14 cellular contexts compared by ENCODE assay signal in the genomic region with DNA sequence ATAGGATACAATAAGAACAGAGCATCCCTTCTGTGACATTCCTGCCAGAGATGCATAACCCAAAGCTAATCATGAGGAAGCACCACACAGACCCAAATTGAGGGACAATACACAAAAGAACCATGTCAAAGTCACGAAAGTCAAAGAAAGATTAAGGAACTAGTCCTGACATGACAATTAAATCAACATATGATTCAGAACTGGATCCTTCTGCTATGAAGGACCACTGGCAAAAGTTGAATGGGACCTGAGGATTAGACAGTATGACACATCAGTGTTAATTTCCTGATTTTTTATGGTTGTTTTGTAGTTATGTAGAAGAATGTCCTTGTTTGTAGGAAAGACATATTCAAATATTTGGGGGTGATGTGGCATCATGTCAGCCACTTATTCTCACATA. TPM values are rescaled to one million over a fixed set of nuclear protein-coding genes. Genes with fewer than 3 reads are reported as not detected.
DNase-seq lines count a peak whose midpoint lies in the region; ATAC-seq and TF ChIP-seq lines count a peak whose summit lies in the region.
"Had no signal": no experiment of that assay in that cellular context is flagged by ENCODE, and none has a peak within 500 bp of the region (broad histone marks: within the 10 kb centered on the region; RNA-seq: fewer than 3 reads in every experiment).

No MANE protein-coding gene starts in this region.

- ATAC-seq in memory B cell (ENCODE audit: low read depth) = no peak

- no peaks in the 10 kb centered on the region for H3K9me3 Mint-ChIP-seq in activated CD4-positive, alpha-beta T cell treated with anti-CD3 and anti-CD28 coated beads, Interleukin-2, amount 10 ng/mL, durations not matched to agents 24 days and 14 days
- H3K9me3 Mint-ChIP-seq in activated T-helper 2 cell treated with anti-CD3 and anti-CD28 coated beads, Interferon-gamma antibody, Interleukin-2, Interleukin-4, amounts not matched to agents 10 μg/mL and 5 μg/mL and 100 μg/mL, durations not matched to agents 14 hours and 24 hours and 36 hours = no peaks in the 10 kb centered on the region
- no peaks in the 10 kb centered on the region for H3K9me3 Mint-ChIP-seq in memory B cell
- H3K9me3 Mint-ChIP-seq: CD8-positive, alpha-beta memory T cell had no signal

- H3K4me3 Mint-ChIP-seq in activated CD4-positive, alpha-beta T cell treated with anti-CD3 and anti-CD28 coated beads, Interleukin-2, amount 10 ng/mL, durations not matched to agents 24 days and 14 days = no peak overlapping the region
- H3K4me3 Mint-ChIP-seq in activated T-helper 2 cell treated with anti-CD3 and anti-CD28 coated beads, Interferon-gamma antibody, Interleukin-2, Interleukin-4, amounts not matched to agents 10 μg/mL and 5 μg/mL and 100 μg/mL, durations not matched to agents 14 hours and 24 hours and 36 hours (ENCODE audit: low read depth) = no peak overlapping the region
- H3K4me3 Mint-ChIP-seq in memory B cell = no peak overlapping the region
- H3K4me3 Mint-ChIP-seq: CD14-positive monocyte; CD8-positive, alpha-beta memory T cell had no signal

- peaks cover 16% of the 10 kb centered on the region for H3K4me1 Mint-ChIP-seq in activated CD4-positive, alpha-beta T cell treated with anti-CD3 and anti-CD28 coated beads, Interleukin-2, amount 10 ng/mL, durations not matched to agents 24 days and 14 days
- peaks cover 19% of the 10 kb centered on the region for H3K4me1 Mint-ChIP-seq in activated T-helper 2 cell treated with anti-CD3 and anti-CD28 coated beads, Interferon-gamma antibody, Interleukin-2, Interleukin-4, amounts not matched to agents 10 μg/mL and 5 μg/mL and 100 μg/mL, durations not matched to agents 14 hours and 24 hours and 36 hours (ENCODE audit: low read depth)
- H3K4me1 Mint-ChIP-seq in memory B cell = peaks cover 9% of the 10 kb centered on the region

- no peaks in the 10 kb centered on the region for H3K27me3 Mint-ChIP-seq in activated CD4-positive, alpha-beta T cell treated with anti-CD3 and anti-CD28 coated beads, Interleukin-2, amount 10 ng/mL, durations not matched to agents 24 days and 14 days
- no peaks in the 10 kb centered on the region for H3K27me3 Mint-ChIP-seq in activated T-helper 2 cell treated with anti-CD3 and anti-CD28 coated beads, Interferon-gamma antibody, Interleukin-2, Interleukin-4, amounts not matched to agents 10 μg/mL and 5 μg/mL and 100 μg/mL, durations not matched to agents 14 hours and 24 hours and 36 hours (ENCODE audit: low read depth)
- H3K27me3 Mint-ChIP-seq in memory B cell = no peaks in the 10 kb centered on the region

- peak overlapping the region; percentile 10 for H3K27ac Mint-ChIP-seq in activated CD4-positive, alpha-beta T cell treated with anti-CD3 and anti-CD28 coated beads, Interleukin-2, amount 10 ng/mL, durations not matched to agents 24 days and 14 days
- peak overlapping the region; percentile 17 for H3K27ac Mint-ChIP-seq in activated T-helper 2 cell treated with anti-CD3 and anti-CD28 coated beads, Interferon-gamma antibody, Interleukin-2, Interleukin-4, amounts not matched to agents 10 μg/mL and 5 μg/mL and 100 μg/mL, durations not matched to agents 14 hours and 24 hours and 36 hours
- peak overlapping the region; percentile 57 for H3K27ac Mint-ChIP-seq in memory B cell

- intact Hi-C loops in activated CD4-positive, alpha-beta T cell treated with anti-CD3 and anti-CD28 coated beads, Interleukin-2, amount 10 ng/mL, durations not matched to agents 24 days and 14 days (cut with micrococcal nuclease) = no loop called here
- intact Hi-C loops in activated T-helper 2 cell treated with anti-CD3 and anti-CD28 coated beads, Interferon-gamma antibody, Interleukin-2, Interleukin-4, amounts not matched to agents 10 μg/mL and 5 μg/mL and 100 μg/mL, durations not matched to agents 14 hours and 24 hours and 36 hours (cut with micrococcal nuclease) = no loop called here
- intact Hi-C loops in posterior cingulate gyrus (cut with DNase I) (no loop called here), lower leg skin (cut with DNase I; ENCODE audit: low total_unique reads) (no loop called here)

- 79 to 88% methylated on average over 1 of the region's 1 CpG for WGBS in lower leg skin, 2 donors

- no peak for TF ChIP-seq POLR2A in lower leg skin (IDR thresholded peaks at IDR 0.05)

- TF ChIP-seq CTCF in epithelial cell of esophagus (IDR thresholded peaks at IDR 0.05; ENCODE audit: insufficient read depth, low read depth, low read length, missing control alignments) (no peak), lower leg skin (IDR thresholded peaks at IDR 0.05) (no peak)

- no peak for DNase-seq in activated CD4-positive, alpha-beta T cell treated with anti-CD3 and anti-CD28 coated beads, Interleukin-2, amount 10 ng/mL, durations not matched to agents 24 days and 14 days
- no peak for DNase-seq in activated CD4-positive, alpha-beta T cell treated with anti-CD3 and anti-CD28 coated beads, Interleukin-2, amount 50 U/mL, for 48 hours
- no peak for DNase-seq in activated T-helper 2 cell treated with anti-CD3 and anti-CD28 coated beads, Interferon-gamma antibody, Interleukin-2, Interleukin-4, amounts not matched to agents 10 μg/mL and 5 μg/mL and 100 μg/mL, durations not matched to agents 14 hours and 24 hours and 36 hours (ENCODE audit: low spot score)
- DNase-seq in epithelial cell of esophagus (ENCODE audit: low read depth) = peak; percentile 37
- no peak for DNase-seq in memory B cell (ENCODE audit: low spot score in 2 of 2)
- DNase-seq in posterior cingulate gyrus = no peak
- no peak for DNase-seq in lower leg skin (ENCODE audit: low spot score in 2 of 2)
- DNase-seq in stimulated activated CD4-positive, alpha-beta T cell treated with anti-CD3 and anti-CD28 coated beads, Interleukin-2, amount 100 ng/mL, for 24 hours = no peak
- DNase-seq: Caco-2; CD8-positive, alpha-beta memory T cell; DND-41; GDM1; HCEC 1CT had no signal

- H3K36me3 Mint-ChIP-seq in activated CD4-positive, alpha-beta T cell treated with anti-CD3 and anti-CD28 coated beads, Interleukin-2, amount 10 ng/mL, durations not matched to agents 24 days and 14 days (ENCODE audit: low read depth) = peaks cover 35% of the 10 kb centered on the region
- peaks cover 49% of the 10 kb centered on the region for H3K36me3 Mint-ChIP-seq in activated T-helper 2 cell treated with anti-CD3 and anti-CD28 coated beads, Interferon-gamma antibody, Interleukin-2, Interleukin-4, amounts not matched to agents 10 μg/mL and 5 μg/mL and 100 μg/mL, durations not matched to agents 14 hours and 24 hours and 36 hours (ENCODE audit: low read depth)
- H3K36me3 Mint-ChIP-seq in memory B cell = peaks cover 17% of the 10 kb centered on the region

- H3K4me3 ChIP-seq in epithelial cell of esophagus (ENCODE audit: low read length) = no peak overlapping the region
- no peak overlapping the region for H3K4me3 ChIP-seq in lower leg skin (ENCODE audit: low read depth, poor library complexity, severe bottlenecking)

RNA-seq across cellular contexts. Expression of a gene that starts 13.9 kb away (rescaled TPM):
- 53.3 and 54.6 TPM in 2 replicates for total RNA-seq in activated CD4-positive, alpha-beta T cell treated with anti-CD3 and anti-CD28 coated beads, Interleukin-2, amount 10 ng/mL, durations not matched to agents 24 days and 14 days
- total RNA-seq in activated T-helper 2 cell treated with anti-CD3 and anti-CD28 coated beads, Interferon-gamma antibody, Interleukin-2, Interleukin-4, amounts not matched to agents 10 μg/mL and 5 μg/mL and 100 μg/mL, durations not matched to agents 14 hours and 24 hours and 36 hours = 75.2 and 76.0 TPM in 2 replicates
- 10 to 100 TPM; 11.1 to 29.7 (median 19.3) TPM for total RNA-seq in lower leg skin

RNA-seq across cellular contexts. Expression of a gene that starts 53.8 kb away (rescaled TPM):
- total RNA-seq in activated CD4-positive, alpha-beta T cell treated with anti-CD3 and anti-CD28 coated beads, Interleukin-2, amount 10 ng/mL, durations not matched to agents 24 days and 14 days = 58.3 and 59.9 TPM in 2 replicates
- 76.7 and 78.8 TPM in 2 replicates for total RNA-seq in activated T-helper 2 cell treated with anti-CD3 and anti-CD28 coated beads, Interferon-gamma antibody, Interleukin-2, Interleukin-4, amounts not matched to agents 10 μg/mL and 5 μg/mL and 100 μg/mL, durations not matched to agents 14 hours and 24 hours and 36 hours
- 100 to 1,000 TPM; 183 to 212 (median 195) TPM for total RNA-seq in lower leg skin
